2 cellular contexts compared by ENCODE assay signal in the genomic region with DNA sequence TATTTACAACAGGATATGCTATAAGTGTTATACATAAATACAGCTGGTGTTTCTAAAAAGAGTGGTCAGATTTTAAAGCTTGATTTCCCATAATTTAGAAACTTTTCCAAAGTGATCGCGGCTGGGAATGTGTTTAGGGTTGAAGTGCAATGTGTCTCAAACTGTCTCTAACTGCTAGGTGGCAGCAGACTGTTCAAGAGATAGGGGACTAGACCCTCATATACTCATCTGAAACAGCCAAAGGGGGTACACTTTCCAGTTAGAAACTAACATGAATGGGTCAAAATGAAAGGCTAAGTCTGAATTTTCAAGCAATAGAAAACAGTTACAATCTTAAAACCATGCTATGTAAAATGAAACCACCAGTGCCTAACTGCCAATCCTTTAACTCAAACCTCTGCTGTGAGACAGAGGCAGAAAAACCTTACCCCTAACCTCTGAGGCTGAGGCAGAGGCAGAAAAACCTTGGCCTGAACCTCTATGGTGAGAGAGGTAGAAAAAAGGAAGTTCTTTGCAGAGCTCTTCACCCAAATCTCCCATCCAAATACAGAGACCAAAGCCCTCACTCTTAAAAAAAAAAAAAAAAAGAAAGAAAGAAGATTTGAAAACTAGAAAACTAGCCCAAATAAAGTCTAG.
TF ChIP-seq lines count a peak whose summit lies in the region.

No MANE protein-coding gene starts in this region.

TF ChIP-seq in A549, 52 proteins besides CTCF, POLR2A, EP300 and RAD21:
- TF ChIP-seq MAZ (IDR thresholded peaks at IDR 0.05; ENCODE audit: borderline replicate concordance, low read depth, low read length) (no peak), RCOR1 (IDR thresholded peaks at IDR 0.05; ENCODE audit: low read depth, low read length) (no peak)
- TF ChIP-seq, protein P1, sequence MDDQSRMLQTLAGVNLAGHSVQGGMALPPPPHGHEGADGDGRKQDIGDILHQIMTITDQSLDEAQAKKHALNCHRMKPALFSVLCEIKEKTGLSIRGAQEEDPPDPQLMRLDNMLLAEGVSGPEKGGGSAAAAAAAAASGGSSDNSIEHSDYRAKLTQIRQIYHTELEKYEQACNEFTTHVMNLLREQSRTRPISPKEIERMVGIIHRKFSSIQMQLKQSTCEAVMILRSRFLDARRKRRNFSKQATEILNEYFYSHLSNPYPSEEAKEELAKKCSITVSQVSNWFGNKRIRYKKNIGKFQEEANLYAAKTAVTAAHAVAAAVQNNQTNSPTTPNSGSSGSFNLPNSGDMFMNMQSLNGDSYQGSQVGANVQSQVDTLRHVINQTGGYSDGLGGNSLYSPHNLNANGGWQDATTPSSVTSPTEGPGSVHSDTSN (IDR thresholded peaks at IDR 0.05): no peak

TF ChIP-seq in WTC11, 78 proteins besides CTCF, POLR2A, EP300 and RAD21:
- TF ChIP-seq, protein P2, sequence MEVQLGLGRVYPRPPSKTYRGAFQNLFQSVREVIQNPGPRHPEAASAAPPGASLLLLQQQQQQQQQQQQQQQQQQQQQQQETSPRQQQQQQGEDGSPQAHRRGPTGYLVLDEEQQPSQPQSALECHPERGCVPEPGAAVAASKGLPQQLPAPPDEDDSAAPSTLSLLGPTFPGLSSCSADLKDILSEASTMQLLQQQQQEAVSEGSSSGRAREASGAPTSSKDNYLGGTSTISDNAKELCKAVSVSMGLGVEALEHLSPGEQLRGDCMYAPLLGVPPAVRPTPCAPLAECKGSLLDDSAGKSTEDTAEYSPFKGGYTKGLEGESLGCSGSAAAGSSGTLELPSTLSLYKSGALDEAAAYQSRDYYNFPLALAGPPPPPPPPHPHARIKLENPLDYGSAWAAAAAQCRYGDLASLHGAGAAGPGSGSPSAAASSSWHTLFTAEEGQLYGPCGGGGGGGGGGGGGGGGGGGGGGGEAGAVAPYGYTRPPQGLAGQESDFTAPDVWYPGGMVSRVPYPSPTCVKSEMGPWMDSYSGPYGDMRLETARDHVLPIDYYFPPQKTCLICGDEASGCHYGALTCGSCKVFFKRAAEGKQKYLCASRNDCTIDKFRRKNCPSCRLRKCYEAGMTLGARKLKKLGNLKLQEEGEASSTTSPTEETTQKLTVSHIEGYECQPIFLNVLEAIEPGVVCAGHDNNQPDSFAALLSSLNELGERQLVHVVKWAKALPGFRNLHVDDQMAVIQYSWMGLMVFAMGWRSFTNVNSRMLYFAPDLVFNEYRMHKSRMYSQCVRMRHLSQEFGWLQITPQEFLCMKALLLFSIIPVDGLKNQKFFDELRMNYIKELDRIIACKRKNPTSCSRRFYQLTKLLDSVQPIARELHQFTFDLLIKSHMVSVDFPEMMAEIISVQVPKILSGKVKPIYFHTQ (CRISPR knock-in tag; IDR thresholded peaks at IDR 0.05): no peak
- TF ChIP-seq, protein P3, sequence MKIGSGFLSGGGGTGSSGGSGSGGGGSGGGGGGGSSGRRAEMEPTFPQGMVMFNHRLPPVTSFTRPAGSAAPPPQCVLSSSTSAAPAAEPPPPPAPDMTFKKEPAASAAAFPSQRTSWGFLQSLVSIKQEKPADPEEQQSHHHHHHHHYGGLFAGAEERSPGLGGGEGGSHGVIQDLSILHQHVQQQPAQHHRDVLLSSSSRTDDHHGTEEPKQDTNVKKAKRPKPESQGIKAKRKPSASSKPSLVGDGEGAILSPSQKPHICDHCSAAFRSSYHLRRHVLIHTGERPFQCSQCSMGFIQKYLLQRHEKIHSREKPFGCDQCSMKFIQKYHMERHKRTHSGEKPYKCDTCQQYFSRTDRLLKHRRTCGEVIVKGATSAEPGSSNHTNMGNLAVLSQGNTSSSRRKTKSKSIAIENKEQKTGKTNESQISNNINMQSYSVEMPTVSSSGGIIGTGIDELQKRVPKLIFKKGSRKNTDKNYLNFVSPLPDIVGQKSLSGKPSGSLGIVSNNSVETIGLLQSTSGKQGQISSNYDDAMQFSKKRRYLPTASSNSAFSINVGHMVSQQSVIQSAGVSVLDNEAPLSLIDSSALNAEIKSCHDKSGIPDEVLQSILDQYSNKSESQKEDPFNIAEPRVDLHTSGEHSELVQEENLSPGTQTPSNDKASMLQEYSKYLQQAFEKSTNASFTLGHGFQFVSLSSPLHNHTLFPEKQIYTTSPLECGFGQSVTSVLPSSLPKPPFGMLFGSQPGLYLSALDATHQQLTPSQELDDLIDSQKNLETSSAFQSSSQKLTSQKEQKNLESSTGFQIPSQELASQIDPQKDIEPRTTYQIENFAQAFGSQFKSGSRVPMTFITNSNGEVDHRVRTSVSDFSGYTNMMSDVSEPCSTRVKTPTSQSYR (CRISPR knock-in tag; IDR thresholded peaks at IDR 0.05): no peak
- TF ChIP-seq JUN (CRISPR knock-in tag; IDR thresholded peaks at IDR 0.05) (no peak), HMGA2 (CRISPR knock-in tag; IDR thresholded peaks at IDR 0.05) (no peak), PRRX2 (CRISPR knock-in tag; IDR thresholded peaks at IDR 0.05) (no peak), ZNF423 (CRISPR knock-in tag; IDR thresholded peaks at IDR 0.05) (no peak), ZNF317 (CRISPR knock-in tag; IDR thresholded peaks at IDR 0.05; ENCODE audit: borderline replicate concordance, low read depth) (no peak), MXD4 (CRISPR knock-in tag; IDR thresholded peaks at IDR 0.05; ENCODE audit: borderline replicate concordance) (no peak), ZBTB21 (CRISPR knock-in tag; IDR thresholded peaks at IDR 0.05; ENCODE audit: borderline replicate concordance) (no peak), NFATC4 (CRISPR knock-in tag; IDR thresholded peaks at IDR 0.05) (no peak)
- TF ChIP-seq, protein P4, sequence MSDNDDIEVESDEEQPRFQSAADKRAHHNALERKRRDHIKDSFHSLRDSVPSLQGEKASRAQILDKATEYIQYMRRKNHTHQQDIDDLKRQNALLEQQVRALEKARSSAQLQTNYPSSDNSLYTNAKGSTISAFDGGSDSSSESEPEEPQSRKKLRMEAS (CRISPR knock-in tag; IDR thresholded peaks at IDR 0.05): no peak
- TF ChIP-seq, protein P5, sequence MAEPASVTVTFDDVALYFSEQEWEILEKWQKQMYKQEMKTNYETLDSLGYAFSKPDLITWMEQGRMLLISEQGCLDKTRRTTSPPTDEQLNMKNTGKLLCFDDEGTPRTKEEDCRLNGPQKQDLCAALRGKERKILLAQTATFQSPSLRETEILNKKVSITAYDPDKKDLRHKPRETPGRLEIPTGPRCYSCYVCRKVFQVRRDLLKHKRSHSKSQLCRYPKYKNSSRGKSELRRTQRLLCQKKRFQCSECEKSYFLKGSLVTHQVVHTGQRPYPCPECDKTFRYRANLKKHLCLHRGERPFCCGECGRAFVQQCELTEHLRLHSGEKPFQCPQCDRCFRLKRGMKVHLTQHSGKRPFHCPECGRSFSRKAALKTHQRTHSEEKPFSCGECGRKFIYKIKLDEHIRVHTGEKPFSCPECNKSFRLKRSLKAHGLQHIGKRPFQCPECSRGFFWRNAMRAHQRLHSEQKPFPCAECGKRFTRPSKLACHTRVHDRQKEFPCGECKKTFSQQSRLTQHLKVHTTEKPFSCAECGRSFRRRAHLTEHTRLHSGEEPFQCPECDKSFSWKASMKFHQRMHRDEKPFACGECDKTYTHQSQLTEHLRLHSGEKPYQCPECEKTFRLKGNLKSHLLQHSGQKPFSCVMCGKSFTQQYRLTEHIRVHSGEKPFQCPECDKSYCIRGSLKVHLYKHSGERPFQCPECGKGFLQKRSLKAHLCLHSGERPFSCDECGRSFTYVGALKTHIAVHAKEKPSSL (CRISPR knock-in tag; conservative IDR thresholded peaks at IDR 0.05): no peak
